In the genomic region with DNA sequence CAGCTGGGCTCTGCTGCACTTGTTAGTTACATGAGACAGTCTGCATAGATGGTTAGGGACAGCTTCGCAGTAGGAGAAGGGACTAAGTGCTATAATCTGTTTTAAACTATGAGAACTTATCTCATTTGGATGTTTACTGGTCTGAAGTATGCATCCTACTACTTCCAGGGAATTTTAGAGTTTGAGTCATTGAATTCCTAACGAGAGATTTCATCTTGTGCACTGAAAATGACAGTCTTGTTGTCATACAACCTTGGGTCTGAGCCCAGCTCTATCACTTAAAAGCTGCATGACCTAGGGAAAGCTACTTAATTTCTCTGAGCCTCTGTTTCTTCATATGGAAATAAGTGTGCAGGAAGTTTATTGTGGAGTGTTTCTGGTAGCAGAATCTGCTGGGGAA, we compare ENCODE assay signal across 16 cellular contexts.
A peak's percentile ranks its signal among the peaks of the same experiment; 100 is the strongest.
DNase-seq lines count a peak whose midpoint lies in the region; ATAC-seq and TF ChIP-seq lines count a peak whose summit lies in the region.
"Had no signal": no experiment of that assay in that cellular context is flagged by ENCODE, and none has a peak within 500 bp of the region (broad histone marks: within the 10 kb centered on the region; RNA-seq: fewer than 3 reads in every experiment).

No MANE protein-coding gene starts in this region.

- H3K14ac ChIP-seq in trophoblast cell (ENCODE audit: low read length), result no peak overlapping the region

- H3K79me1 ChIP-seq in trophoblast cell (ENCODE audit: low read length), result no peaks in the 10 kb centered on the region

- no peak overlapping the region for H3K9ac ChIP-seq in fibroblast of lung (ENCODE audit: insufficient read depth, low read length)
- no peak overlapping the region for H3K9ac ChIP-seq in trophoblast cell (ENCODE audit: low read length)

- no peak for TF ChIP-seq CTCF in fibroblast of lung (conservative IDR thresholded peaks at IDR 0.05 in 1 of 2, IDR thresholded peaks at IDR 0.05 in 1 of 2; ENCODE audit: low read depth in 1 of 2, low read length in 2 of 2)

- H3K18ac ChIP-seq in trophoblast cell (ENCODE audit: low read length), result no peak overlapping the region

- no peak overlapping the region for H4K8ac ChIP-seq in trophoblast cell (ENCODE audit: low read depth, low read length)

- H3K4me3 ChIP-seq in MG63 (no peak overlapping the region), fibroblast of lung (replicated peaks in 1 of 4; ENCODE audit: control extremely low read depth in 1 of 4, insufficient read depth in 1 of 4, low read depth in 3 of 4, low read length in 4 of 4) (no peak overlapping the region), trophoblast cell (ENCODE audit: low read depth, low read length) (no peak overlapping the region)

- ATAC-seq in HG03565 (IDR thresholded peaks at IDR 0.05; ENCODE audit: unreplicated experiment) (no peak), GM21528 (IDR thresholded peaks at IDR 0.05; ENCODE audit: low FRiP score, unreplicated experiment) (no peak)

- H2BK5ac ChIP-seq in trophoblast cell (ENCODE audit: low read depth, low read length, poor library complexity), result no peak overlapping the region

- no peaks in the 10 kb centered on the region for H3K27me3 ChIP-seq in MG63
- H3K27me3 ChIP-seq in fibroblast of lung (ENCODE audit: control insufficient read depth, insufficient read depth, low read length), result no peaks in the 10 kb centered on the region
- no peaks in the 10 kb centered on the region for H3K27me3 ChIP-seq in trophoblast cell (ENCODE audit: insufficient read depth, low read length)

- H3K4me1 ChIP-seq in fibroblast of lung (ENCODE audit: control insufficient read depth, extremely low read depth, insufficient read depth, low read length), result peaks cover 7% of the 10 kb centered on the region
- H3K4me1 ChIP-seq in trophoblast cell (ENCODE audit: control insufficient read depth in 1 of 2, insufficient read depth in 2 of 2, low read length in 2 of 2), result no peaks in the 10 kb centered on the region

- no peak overlapping the region for H2BK120ac ChIP-seq in trophoblast cell (ENCODE audit: insufficient read depth, low read length, poor library complexity)

- no peak overlapping the region for H2AFZ ChIP-seq in fibroblast of lung (ENCODE audit: low read length)
- no peak overlapping the region for H2AFZ ChIP-seq in trophoblast cell (ENCODE audit: insufficient read depth, low read length, poor library complexity)

- H4K91ac ChIP-seq in trophoblast cell (ENCODE audit: low read depth, low read length), result no peak overlapping the region

- H2BK12ac ChIP-seq in trophoblast cell (ENCODE audit: low read length), result no peak overlapping the region

- no peak overlapping the region for H3K4ac ChIP-seq in trophoblast cell (ENCODE audit: low read depth, low read length)

- no peaks in the 10 kb centered on the region for H4K20me1 ChIP-seq in fibroblast of lung (ENCODE audit: control insufficient read depth, extremely low read depth, insufficient read depth, low read length)

- DNase-seq in GM03348 (ENCODE audit: low spot score) (peak; percentile 51), MG63 (peak; percentile 21), fibroblast of lung (ENCODE audit: low read depth in 2 of 2) (peak; percentile 5 to 77), trophoblast cell (peak; percentile 18 to 91), HUDEP-2 (lab: John Stamatoyannopoulos, UW; ENCODE audit: unreplicated experiment in 76 of 76) (no peak)
- DNase-seq: activated naive CD4-positive, alpha-beta T cell treated with Interleukin-2 at 50 U/mL for 16 hours; caudate nucleus; COR-L47; GDM1; head of caudate nucleus; NCI-H1105; NK-92 treated with Interleukin-12 subunit alpha and Interleukin-12 subunit beta, amount 100 ng/mL, for 24 hours; SHP77 treated with DMSO at 0.1 percent for 48 hours; stimulated activated CD4-positive, alpha-beta T cell treated with anti-CD3 and anti-CD28 coated beads, Interleukin-12 subunit alpha, Interleukin-12 subunit beta, amount 100 ng/mL, for 4 hours had no signal

- H3K79me2 ChIP-seq in fibroblast of lung (ENCODE audit: control insufficient read depth, insufficient read depth, low read length) (no peaks in the 10 kb centered on the region), trophoblast cell (ENCODE audit: control insufficient read depth, insufficient read depth, low read length, poor library complexity) (no peaks in the 10 kb centered on the region)

- no peak overlapping the region for H3K27ac ChIP-seq in fibroblast of lung (ENCODE audit: insufficient read depth, low read length)
- H3K27ac ChIP-seq in trophoblast cell (ENCODE audit: low read depth, low read length), result no peak overlapping the region

- H3K9me3 ChIP-seq in MG63, result no peaks in the 10 kb centered on the region
- no peaks in the 10 kb centered on the region for H3K9me3 ChIP-seq in fibroblast of lung (ENCODE audit: control insufficient read depth, insufficient read depth, low read depth, low read length)
- no peaks in the 10 kb centered on the region for H3K9me3 ChIP-seq in trophoblast cell (ENCODE audit: insufficient read depth, low read depth, low read length)

- H2AK5ac ChIP-seq in trophoblast cell (ENCODE audit: low read length), result no peak overlapping the region

- no peaks in the 10 kb centered on the region for H3K36me3 ChIP-seq in MG63
- H3K36me3 ChIP-seq in fibroblast of lung (ENCODE audit: control insufficient read depth, insufficient read depth, low read length), result no peaks in the 10 kb centered on the region
- H3K36me3 ChIP-seq in trophoblast cell (ENCODE audit: control insufficient read depth in 1 of 2, insufficient read depth in 2 of 2, low read length in 2 of 2), result no peaks in the 10 kb centered on the region

- no peak overlapping the region for H3K23ac ChIP-seq in trophoblast cell (ENCODE audit: low read length)

- no CpG with 5 or more reads among the region's 2 CpGs for WGBS in trophoblast cell (ENCODE audit: extremely low coverage, insufficient coverage, insufficient read length)

- H3K4me2 ChIP-seq in fibroblast of lung (ENCODE audit: extremely low read depth, insufficient read depth, low read length) (peak overlapping the region; percentile 32), trophoblast cell (ENCODE audit: low read length) (no peak overlapping the region)

- no peak overlapping the region for H4K12ac ChIP-seq in trophoblast cell (ENCODE audit: low read depth, low read length)

Comparison
In these comparisons a context has a peak if more than half of its experiments do, and no peak if none do; other contexts are left out.
1. DNase-seq: peak in GM03348 (single experiment), MG63 (single experiment), fibroblast of lung (2 of 2) and trophoblast cell (2 of 2); none in HUDEP-2 (0 of 76).